Comparison of ENCODE assay signal across 9 cellular contexts in the genomic region with DNA sequence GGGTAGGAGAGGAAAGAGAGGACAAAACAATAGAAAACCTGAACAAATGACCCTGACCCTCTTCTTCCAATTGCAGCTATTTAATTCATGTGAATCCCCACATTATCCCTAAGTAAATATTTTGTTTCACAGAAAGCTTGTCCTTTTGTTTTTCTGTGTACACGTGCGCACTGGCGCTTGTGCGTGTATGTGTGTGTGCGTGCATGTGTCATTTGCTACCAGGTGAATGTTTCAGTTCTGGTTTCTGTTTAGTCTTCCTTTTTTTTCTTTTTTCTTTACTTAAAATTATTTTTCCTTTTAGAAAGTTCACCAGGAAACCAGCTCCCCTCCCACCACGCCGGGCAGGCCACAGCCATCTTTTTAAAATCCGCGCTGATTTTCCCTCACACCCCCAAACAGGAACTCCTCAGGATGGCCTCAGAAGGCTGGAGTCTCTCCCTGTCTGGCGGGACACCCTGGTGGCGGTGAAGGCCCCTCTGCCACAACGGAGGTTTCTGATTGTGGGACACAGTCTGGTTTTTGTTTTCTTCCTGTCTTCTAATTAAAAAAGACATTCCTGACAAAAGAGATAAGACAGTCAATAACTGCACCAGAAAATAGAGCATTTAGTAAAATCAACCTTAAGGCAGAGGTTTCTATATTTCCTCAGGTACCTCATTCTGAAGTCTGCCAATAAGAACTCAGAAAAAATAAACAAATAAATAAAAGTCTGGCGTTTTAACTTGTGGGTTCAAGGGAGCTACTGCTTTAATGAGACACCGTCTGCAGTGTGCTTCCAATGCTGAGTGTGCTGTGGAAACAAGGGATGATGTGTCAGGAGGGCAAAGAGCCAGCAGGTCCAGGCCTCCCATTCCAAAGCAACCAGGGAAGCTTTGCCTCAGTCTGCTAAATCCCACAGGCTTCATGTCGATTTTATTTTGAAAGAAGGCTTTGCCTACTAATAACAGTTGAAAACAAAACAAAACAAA. TPM values are rescaled to one million over a fixed set of nuclear protein-coding genes. Genes with fewer than 3 reads are reported as not detected.
A peak's percentile ranks its signal among the peaks of the same experiment; 100 is the strongest.
DNase-seq lines count a peak whose midpoint lies in the region; ATAC-seq, FAIRE-seq and TF ChIP-seq lines count a peak whose summit lies in the region.
"Had no signal": no experiment of that assay in that cellular context is flagged by ENCODE, and none has a peak within 500 bp of the region (broad histone marks: within the 10 kb centered on the region; RNA-seq: fewer than 3 reads in every experiment).

No MANE protein-coding gene starts in this region.

- intact Hi-C loops in tibial artery (cut with DNase I; ENCODE audit: low total_unique reads), result no loop called here

- no peak overlapping the region for H3K27ac ChIP-seq in tibial artery
- H3K27ac ChIP-seq: parathyroid adenoma had no signal

- no peak overlapping the region for H3K9ac ChIP-seq in adipocyte (ENCODE audit: low read length)
- H3K9ac ChIP-seq: parathyroid adenoma had no signal

- no peak for ATAC-seq in activated T-cell treated with anti-CD3 and anti-CD28 coated beads, Interleukin-2, amount 50 U/mL, for 72 hours (replicated peaks in 1 of 2)
- no peak for ATAC-seq in activated T-cell treated with anti-CD3 and anti-CD28 coated beads, Interleukin-2, amount 50 U/mL, for 4 hours
- peak; percentile 62 for ATAC-seq in HG02981 (IDR thresholded peaks at IDR 0.05; ENCODE audit: unreplicated experiment)
- ATAC-seq in stimulated activated naive B cell treated with anti-CD40 and anti-IgM and Interleukin-4, amounts not matched to agents 10 μg/mL and 1 μg/mL and 100 μg/mL, for 72 hours (replicated peaks), result peak; percentile 81 to 87

- no peaks in the 10 kb centered on the region for H3K27me3 Mint-ChIP-seq in activated T-cell treated with anti-CD3 and anti-CD28 coated beads, Interleukin-2, amount 50 U/mL, for 72 hours (ENCODE audit: low read depth)
- no peaks in the 10 kb centered on the region for H3K27me3 Mint-ChIP-seq in activated T-cell treated with anti-CD3 and anti-CD28 coated beads, Interleukin-2, amount 50 U/mL, for 4 hours (ENCODE audit: low read depth)
- H3K27me3 Mint-ChIP-seq in stimulated activated naive B cell treated with anti-CD40 and anti-IgM and Interleukin-4, amounts not matched to agents 10 μg/mL and 1 μg/mL and 100 μg/mL, for 72 hours, result no peaks in the 10 kb centered on the region

- H3K36me3 ChIP-seq in adipocyte (ENCODE audit: control insufficient read depth, insufficient read depth, low read length, severe bottlenecking) (peaks cover 63% of the 10 kb centered on the region), tibial artery (peaks cover 55 to 90% (median 70%) of the 10 kb centered on the region in 3 donors)

- H3K4me3 ChIP-seq in adipocyte (ENCODE audit: low read length) (no peak overlapping the region), tibial artery (no peak overlapping the region)

- FAIRE-seq in HTR-8/SVneo (lab: Jason Lieb, UNC), result no peak

- TF ChIP-seq CTCF in tibial artery (IDR thresholded peaks at IDR 0.05), result no peak

- H3K9me3 Mint-ChIP-seq in activated T-cell treated with anti-CD3 and anti-CD28 coated beads, Interleukin-2, amount 50 U/mL, for 72 hours, result no peaks in the 10 kb centered on the region
- no peaks in the 10 kb centered on the region for H3K9me3 Mint-ChIP-seq in activated T-cell treated with anti-CD3 and anti-CD28 coated beads, Interleukin-2, amount 50 U/mL, for 4 hours
- H3K9me3 Mint-ChIP-seq in stimulated activated naive B cell treated with anti-CD40 and anti-IgM and Interleukin-4, amounts not matched to agents 10 μg/mL and 1 μg/mL and 100 μg/mL, for 72 hours, result no peaks in the 10 kb centered on the region

- H3K4me1 Mint-ChIP-seq in activated T-cell treated with anti-CD3 and anti-CD28 coated beads, Interleukin-2, amount 50 U/mL, for 72 hours (ENCODE audit: low read depth), result peaks cover 30% of the 10 kb centered on the region
- peaks cover 2% of the 10 kb centered on the region for H3K4me1 Mint-ChIP-seq in activated T-cell treated with anti-CD3 and anti-CD28 coated beads, Interleukin-2, amount 50 U/mL, for 4 hours (ENCODE audit: low read depth)
- H3K4me1 Mint-ChIP-seq in stimulated activated naive B cell treated with anti-CD40 and anti-IgM and Interleukin-4, amounts not matched to agents 10 μg/mL and 1 μg/mL and 100 μg/mL, for 72 hours, result peaks cover 28 to 68% of the 10 kb centered on the region in 2 donors

- no peak overlapping the region for H3K4me3 Mint-ChIP-seq in activated T-cell treated with anti-CD3 and anti-CD28 coated beads, Interleukin-2, amount 50 U/mL, for 72 hours
- H3K4me3 Mint-ChIP-seq in activated T-cell treated with anti-CD3 and anti-CD28 coated beads, Interleukin-2, amount 50 U/mL, for 4 hours, result no peak overlapping the region
- peak overlapping the region; percentile 57 to 64 for H3K4me3 Mint-ChIP-seq in stimulated activated naive B cell treated with anti-CD40 and anti-IgM and Interleukin-4, amounts not matched to agents 10 μg/mL and 1 μg/mL and 100 μg/mL, for 72 hours

- H3K27me3 ChIP-seq in adipocyte (replicated peaks; ENCODE audit: control insufficient read depth, insufficient read depth, low read length), result no peaks in the 10 kb centered on the region
- no peaks in the 10 kb centered on the region for H3K27me3 ChIP-seq in tibial artery

- no peaks in the 10 kb centered on the region for H3K9me3 ChIP-seq in adipocyte (ENCODE audit: control insufficient read depth, low read length)
- H3K9me3 ChIP-seq in tibial artery, result no peaks in the 10 kb centered on the region

- H3K4me1 ChIP-seq in adipocyte (ENCODE audit: control insufficient read depth, insufficient read depth, low read length) (peaks cover 8% of the 10 kb centered on the region), tibial artery (no peaks in the 10 kb centered on the region)

- H3K36me3 Mint-ChIP-seq in activated T-cell treated with anti-CD3 and anti-CD28 coated beads, Interleukin-2, amount 50 U/mL, for 72 hours (ENCODE audit: insufficient read depth in 2 of 2), result peaks cover 6 to 23% of the 10 kb centered on the region in 2 donors
- H3K36me3 Mint-ChIP-seq in activated T-cell treated with anti-CD3 and anti-CD28 coated beads, Interleukin-2, amount 50 U/mL, for 4 hours (ENCODE audit: insufficient read depth), result peaks cover 43% of the 10 kb centered on the region
- peaks cover 66 to 76% of the 10 kb centered on the region in 2 donors for H3K36me3 Mint-ChIP-seq in stimulated activated naive B cell treated with anti-CD40 and anti-IgM and Interleukin-4, amounts not matched to agents 10 μg/mL and 1 μg/mL and 100 μg/mL, for 72 hours

- DNase-seq in activated T-cell treated with anti-CD3 and anti-CD28 coated beads, Interleukin-2, amount 50 U/mL, for 72 hours, result no peak
- no peak for DNase-seq in activated T-cell treated with anti-CD3 and anti-CD28 coated beads, Interleukin-2, amount 50 U/mL, for 4 hours
- DNase-seq in adipocyte (ENCODE audit: low read depth) (peak; percentile 56), NCI-H1092 (lab: John Stamatoyannopoulos, UW) (no peak), tibial artery (no peak), HTR-8/SVneo (ENCODE audit: insufficient read length, low spot score) (no peak)
- no peak for DNase-seq in stimulated activated naive B cell treated with anti-CD40 and anti-IgM and Interleukin-4, amounts not matched to agents 10 μg/mL and 1 μg/mL and 100 μg/mL, for 72 hours

- peak overlapping the region; percentile 86 for H3K27ac Mint-ChIP-seq in activated T-cell treated with anti-CD3 and anti-CD28 coated beads, Interleukin-2, amount 50 U/mL, for 72 hours
- H3K27ac Mint-ChIP-seq in stimulated activated naive B cell treated with anti-CD40 and anti-IgM and Interleukin-4, amounts not matched to agents 10 μg/mL and 1 μg/mL and 100 μg/mL, for 72 hours, result peak overlapping the region; percentile 95

RNA-seq across cellular contexts. Expression of a gene that starts 17.4 kb away (rescaled TPM):
- total RNA-seq in activated T-cell treated with anti-CD3 and anti-CD28 coated beads, Interleukin-2, amount 50 U/mL, for 72 hours, result 10 to 100 TPM; 23.1 to 30.3 TPM
- total RNA-seq in activated T-cell treated with anti-CD3 and anti-CD28 coated beads, Interleukin-2, amount 50 U/mL, for 4 hours, result 10 to 100 TPM in 1 of 3 donors, 1 to 10 TPM in 2; 4.2 to 15.4 (median 8.4) TPM

RNA-seq across cellular contexts. Expression of a gene that starts 44.6 kb away (rescaled TPM):
- under 1 TPM in 1 of 2 donors, not detected in 1; 0.21 TPM for total RNA-seq in activated T-cell treated with anti-CD3 and anti-CD28 coated beads, Interleukin-2, amount 50 U/mL, for 72 hours
- under 1 TPM; 0.10 to 0.40 (median 0.27) TPM for total RNA-seq in activated T-cell treated with anti-CD3 and anti-CD28 coated beads, Interleukin-2, amount 50 U/mL, for 4 hours

Comparison
In these comparisons a context has a peak if more than half of its experiments do, and no peak if none do; other contexts are left out.
1. ATAC-seq: peak in HG02981 (single experiment) and stimulated activated naive B cell treated with anti-CD40 and anti-IgM and Interleukin-4, amounts not matched to agents 10 μg/mL and 1 μg/mL and 100 μg/mL, for 72 hours (2 of 2); none in activated T-cell treated with anti-CD3 and anti-CD28 coated beads, Interleukin-2, amount 50 U/mL, for 72 hours (0 of 2) and activated T-cell treated with anti-CD3 and anti-CD28 coated beads, Interleukin-2, amount 50 U/mL, for 4 hours (0 of 2).
2. H3K4me3 Mint-ChIP-seq: peak in stimulated activated naive B cell treated with anti-CD40 and anti-IgM and Interleukin-4, amounts not matched to agents 10 μg/mL and 1 μg/mL and 100 μg/mL, for 72 hours (2 of 2); none in activated T-cell treated with anti-CD3 and anti-CD28 coated beads, Interleukin-2, amount 50 U/mL, for 72 hours (0 of 2) and activated T-cell treated with anti-CD3 and anti-CD28 coated beads, Interleukin-2, amount 50 U/mL, for 4 hours (single experiment).